19 cellular contexts compared by ENCODE assay signal in genomic region chr20:59365611-59366284, GRCh38.
"Had no signal": no experiment of that assay in that cellular context is flagged by ENCODE, and none has a peak within 500 bp of the region (broad histone marks: within the 10 kb centered on the region; RNA-seq: fewer than 3 reads in every experiment).

No MANE protein-coding gene starts in this region.

- H3K4me3 ChIP-seq: dorsolateral prefrontal cortex, lung, upper lobe of left lung had no signal

- H3K9me3 ChIP-seq: upper lobe of left lung had no signal

- ATAC-seq: activated CD8-positive, alpha-beta T cell treated with anti-CD3 and anti-CD28 coated beads for 36 hours; activated T-helper 17 cell treated with anti-CD3 and anti-CD28 coated beads, Interleukin-2, amount 50 U/mL, for 72 hours; foreskin keratinocyte; stimulated activated naive CD8-positive, alpha-beta T cell treated with anti-CD3 and anti-CD28 coated beads, Interleukin-15, amount 100 ng/mL, for 72 hours had no signal

- H3K4me1 ChIP-seq: foreskin keratinocyte, upper lobe of left lung had no signal

- H3K27me3 ChIP-seq: foreskin keratinocyte, upper lobe of left lung had no signal

- DNase-seq: activated CD4-positive, alpha-beta T cell treated with anti-CD3 and anti-CD28 coated beads, Interleukin-2, amount 10 ng/mL, durations not matched to agents 24 days and 14 days; activated CD8-positive, alpha-beta T cell treated with anti-CD3 and anti-CD28 coated beads for 36 hours; activated naive CD4-positive, alpha-beta T cell; activated naive CD8-positive, alpha-beta T cell treated with anti-CD3 and anti-CD28 coated beads, Interleukin-2, amount 10 ng/mL, durations not matched to agents 7 days and 5 days; activated T-cell treated with anti-CD3 and anti-CD28 coated beads, Interleukin-2, amount 50 U/mL, for 1 hour; amygdala; caudate nucleus; dorsolateral prefrontal cortex; foreskin keratinocyte; glutamatergic neuron; hippocampal formation; nucleus accumbens; posterior cingulate gyrus; stimulated activated naive CD8-positive, alpha-beta T cell treated with anti-CD3 and anti-CD28 coated beads, Interleukin-15, amount 100 ng/mL, for 72 hours; T1000 had no signal

- H3K36me3 ChIP-seq: upper lobe of left lung had no signal

- H3K27ac ChIP-seq: dorsolateral prefrontal cortex, epithelial cell of prostate, foreskin keratinocyte, upper lobe of left lung had no signal
